Comparison of ENCODE assay signal across 20 cellular contexts in the genomic region with DNA sequence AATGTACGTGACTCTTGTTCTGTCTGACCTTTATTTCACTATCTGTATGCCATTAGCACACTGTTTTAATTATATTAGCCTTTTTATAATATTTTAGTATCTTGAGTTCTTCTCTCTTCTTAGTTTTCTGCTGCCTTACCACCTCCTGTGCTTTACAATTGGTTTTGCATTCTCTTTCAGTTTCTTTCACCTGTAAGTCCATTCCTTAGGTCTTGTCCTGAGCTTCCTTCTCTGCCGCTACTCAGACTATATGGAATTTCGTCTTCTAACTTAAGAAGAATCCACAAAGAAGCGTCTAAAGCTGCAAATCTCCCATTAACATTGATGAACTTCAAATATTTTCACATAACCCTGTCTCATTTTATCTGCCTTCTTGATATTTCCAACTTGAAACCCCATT.
"Had no signal": no experiment of that assay in that cellular context is flagged by ENCODE, and none has a peak within 500 bp of the region (broad histone marks: within the 10 kb centered on the region; RNA-seq: fewer than 3 reads in every experiment).

No MANE protein-coding gene starts in this region.

- H3K4me1 Mint-ChIP-seq: immature natural killer cell, naive B cell, nephron had no signal

- H3K27ac Mint-ChIP-seq: immature natural killer cell, nephron had no signal

- H3K27me3 Mint-ChIP-seq: naive B cell had no signal

- FAIRE-seq: keratinocyte had no signal

- H3K4me3 ChIP-seq: coronary artery, heart left ventricle, left lung, lung, ovary, right atrium auricular region, sigmoid colon, skin epidermis had no signal

- H3K36me3 Mint-ChIP-seq: immature natural killer cell, naive B cell had no signal

- DNase-seq: central memory CD4-positive, alpha-beta T cell; effector CD8-positive, alpha-beta T cell; foreskin melanocyte; heart left ventricle; hippocampal formation; immature natural killer cell; left lung; mesenchymal stem cell; naive B cell; ovary; sigmoid colon; stimulated activated CD4-positive, alpha-beta T cell treated with anti-CD3 and anti-CD28 coated beads, Interleukin-12 subunit alpha, Interleukin-12 subunit beta, amount 100 ng/mL, for 4 hours; stimulated activated naive CD4-positive, alpha-beta T cell; trophoblast cell had no signal

- H3K27me3 ChIP-seq: heart left ventricle, left lung, ovary, right atrium auricular region, sigmoid colon had no signal

- H3K4me1 ChIP-seq: heart left ventricle, left lung, right atrium auricular region, sigmoid colon had no signal

- H3K27ac ChIP-seq: coronary artery, heart left ventricle, left lung, ovary, right atrium auricular region, sigmoid colon, skin epidermis had no signal

- H3K9me3 ChIP-seq: left lung, ovary, right atrium auricular region, sigmoid colon had no signal

- H3K36me3 ChIP-seq: heart left ventricle, left lung, ovary, right atrium auricular region, sigmoid colon had no signal

- H3K4me3 Mint-ChIP-seq: immature natural killer cell, naive B cell, nephron had no signal
